Comparison of ENCODE assay signal across 17 cellular contexts in genomic region chr17:60322056-60322387, GRCh38.
DNase-seq lines count a peak whose midpoint lies in the region; ATAC-seq and TF ChIP-seq lines count a peak whose summit lies in the region.
"Had no signal": no experiment of that assay in that cellular context is flagged by ENCODE, and none has a peak within 500 bp of the region (broad histone marks: within the 10 kb centered on the region; RNA-seq: fewer than 3 reads in every experiment).

No MANE protein-coding gene starts in this region.

- no peak for TF ChIP-seq POLR2A in right lobe of liver (IDR thresholded peaks at IDR 0.05)

- H3K4me1 Mint-ChIP-seq in Caco-2 (ENCODE audit: low read depth, unreplicated experiment) (peaks cover 8% of the 10 kb centered on the region), HFFc6 (ENCODE audit: low read depth) (peaks cover 11% of the 10 kb centered on the region)

- no peaks in the 10 kb centered on the region for H3K36me3 ChIP-seq in Caco-2 (ENCODE audit: control insufficient read depth, insufficient read depth, low read length)
- H3K36me3 ChIP-seq in right lobe of liver, result no peaks in the 10 kb centered on the region
- H3K36me3 ChIP-seq: HAP-1 had no signal

- no peaks in the 10 kb centered on the region for H3K36me3 Mint-ChIP-seq in Caco-2 (ENCODE audit: insufficient read depth, unreplicated experiment)
- 0 out of 2 replicates have a peak, but pooled peaks cover 2% of the 10 kb centered on the region for H3K36me3 Mint-ChIP-seq in HFFc6 (ENCODE audit: low read depth)

- DNase-seq in Caco-2 (no peak), HFFc6 (no peak), foreskin melanocyte (peak; percentile 3), right lobe of liver (no peak)
- no peak for DNase-seq in activated CD4-positive, alpha-beta T cell treated with anti-CD3 and anti-CD28 coated beads, Interleukin-2, amount 50 U/mL, for 4 hours
- DNase-seq: 8988T; CD8-positive, alpha-beta T cell; DMS 273 treated with DMSO at 0.1 percent for 48 hours; DND-41; EL; KBM-7 had no signal

- H3K27ac Mint-ChIP-seq in Caco-2 (ENCODE audit: unreplicated experiment) (no peak overlapping the region), HFFc6 (peak overlapping the region; percentile 33; the same call in 1 of the 2 replicates)
- H3K27ac Mint-ChIP-seq: B cell; CD8-positive, alpha-beta T cell had no signal

- TF ChIP-seq CTCF in Caco-2 (IDR thresholded peaks at IDR 0.05; ENCODE audit: insufficient read depth in 1 of 2, low read depth in 1 of 2, low read length in 1 of 2, severe bottlenecking in 1 of 2, unreplicated experiment in 1 of 2) (no peak), HFFc6 (IDR thresholded peaks at IDR 0.05) (no peak), right lobe of liver (IDR thresholded peaks at IDR 0.05) (no peak)

- H3K4me3 Mint-ChIP-seq in Caco-2 (ENCODE audit: unreplicated experiment) (peak overlapping the region; percentile 41), HFFc6 (no peak overlapping the region)
- H3K4me3 Mint-ChIP-seq: B cell; CD8-positive, alpha-beta T cell had no signal

- CTCF ChIA-PET in Caco-2 (lab: Charles Lee), result no interaction called here

- peak overlapping the region; percentile 4 to 56 (median 25) for H3K27ac ChIP-seq in right lobe of liver
- H3K27ac ChIP-seq: BLaER1 treated with 17β-estradiol and CSF1 and Interleukin-3, amounts not matched to agents 10 nM and 100 nM had no signal

- H3K27me3 Mint-ChIP-seq in Caco-2 (ENCODE audit: insufficient read depth, unreplicated experiment), result no peaks in the 10 kb centered on the region
- H3K27me3 Mint-ChIP-seq in HFFc6 (ENCODE audit: insufficient read depth), result no peaks in the 10 kb centered on the region
- H3K27me3 Mint-ChIP-seq: B cell, IgD-negative memory B cell had no signal

- no TSS peak for BruUV-seq in Caco-2 (replicated peaks; lab: Mats Ljungman, UMichigan)

- WGBS in right lobe of liver (ENCODE audit: insufficient coverage, low coverage, low lambda C conversion rate, missing lambda C conversion rate), result 72% methylated on average over 2 of the region's 2 CpGs

- intact Hi-C loops in Caco-2 (cut with micrococcal nuclease; ENCODE audit: unreplicated experiment) (loop anchor here (10.0 kb wide), 1 partner anchor 73 kb away; the partner anchor contains the start of gene USP32), right lobe of liver (cut with DNase I) (no loop called here)

- ATAC-seq in right lobe of liver (no peak), GM19023 (IDR thresholded peaks at IDR 0.05; ENCODE audit: unreplicated experiment) (no peak), HG02981 (IDR thresholded peaks at IDR 0.05; ENCODE audit: unreplicated experiment) (no peak)
- ATAC-seq: CD8-positive, alpha-beta T cell had no signal

- H3K9me3 Mint-ChIP-seq in Caco-2 (ENCODE audit: unreplicated experiment) (no peaks in the 10 kb centered on the region), HFFc6 (no peaks in the 10 kb centered on the region)
- H3K9me3 Mint-ChIP-seq: CD8-positive, alpha-beta T cell; IgD-negative memory B cell had no signal

- H3K4me1 ChIP-seq in Caco-2, result peaks cover 23% of the 10 kb centered on the region
- H3K4me1 ChIP-seq in right lobe of liver, result peaks cover 0 to 30% (median 9%) of the 10 kb centered on the region in 4 donors

- H3K27me3 ChIP-seq in Caco-2 (replicated peaks; ENCODE audit: control insufficient read depth, insufficient read depth, low read length) (no peaks in the 10 kb centered on the region), right lobe of liver (no peaks in the 10 kb centered on the region)
- H3K27me3 ChIP-seq: BLaER1 treated with 17β-estradiol and CSF1 and Interleukin-3, amounts not matched to agents 10 nM and 100 nM had no signal

- POLR2A ChIA-PET in Caco-2 (lab: Charles Lee), result no interaction called here

- H3K9me3 ChIP-seq in Caco-2 (no peaks in the 10 kb centered on the region), right lobe of liver (no peaks in the 10 kb centered on the region)
- H3K9me3 ChIP-seq: BLaER1 treated with 17β-estradiol and CSF1 and Interleukin-3, amounts not matched to agents 10 nM and 100 nM; HAP-1 had no signal

- no peak overlapping the region for H3K4me3 ChIP-seq in Caco-2 (ENCODE audit: low read depth, low read length)
- H3K4me3 ChIP-seq in right lobe of liver, result no peak overlapping the region
- H3K4me3 ChIP-seq: BLaER1 treated with 17β-estradiol and CSF1 and Interleukin-3, amounts not matched to agents 10 nM and 100 nM; HAP-1 had no signal
